ENCODE assay signal across 8 cellular contexts in genomic region chr1:25247829-25248754, GRCh38. TPM values are rescaled to one million over a fixed set of nuclear protein-coding genes. Genes with fewer than 3 reads are reported as not detected.
DNase-seq lines count a peak whose midpoint lies in the region; ATAC-seq and TF ChIP-seq lines count a peak whose summit lies in the region.

No MANE protein-coding gene starts in this region.

- H3K27ac Mint-ChIP-seq in activated naive CD8-positive, alpha-beta T cell treated with anti-CD3 and anti-CD28 coated beads, Interleukin-2, amount 10 ng/mL, durations not matched to agents 7 days and 5 days, result peak overlapping the region; percentile 99

- H3K27me3 ChIP-seq in liver (ENCODE audit: control insufficient read depth in 4 of 4, insufficient read depth in 4 of 4, low read length in 3 of 4), result no peaks in the 10 kb centered on the region
- no peaks in the 10 kb centered on the region for H3K27me3 ChIP-seq in uterus

- in situ Hi-C loops in GM13977 (cut with MboI; ENCODE audit: low pct_unique_long_range_greater_than_20kb, low sequenced_read_pairs, unreplicated experiment), result no loop called here

- H3K9ac ChIP-seq in liver (ENCODE audit: low read depth in 1 of 2, low read length in 2 of 2), result peak overlapping the region in 1 of 2 donors; percentile 36

- peaks cover 28% of the 10 kb centered on the region for H3K36me3 Mint-ChIP-seq in activated naive CD8-positive, alpha-beta T cell treated with anti-CD3 and anti-CD28 coated beads, Interleukin-2, amount 10 ng/mL, durations not matched to agents 7 days and 5 days

- ATAC-seq in HG02970 (IDR thresholded peaks at IDR 0.05; ENCODE audit: low FRiP score, unreplicated experiment), result peak; percentile 31
- ATAC-seq in activated naive CD8-positive, alpha-beta T cell treated with anti-CD3 and anti-CD28 coated beads, Interleukin-2, amount 10 ng/mL, durations not matched to agents 7 days and 5 days (ENCODE audit: low read depth), result no peak

- WGBS in liver, result 26% methylated on average over 30 of the region's 30 CpGs

- H3K4me1 ChIP-seq in liver (ENCODE audit: control insufficient read depth in 4 of 4, insufficient read depth in 4 of 4, low read length in 3 of 4), result peaks cover 1 to 28% (median 16%) of the 10 kb centered on the region in 4 donors
- H3K4me1 ChIP-seq in uterus, result peaks cover 13 to 15% of the 10 kb centered on the region in 2 donors

- no peaks in the 10 kb centered on the region for H3K27me3 Mint-ChIP-seq in activated naive CD8-positive, alpha-beta T cell treated with anti-CD3 and anti-CD28 coated beads, Interleukin-2, amount 10 ng/mL, durations not matched to agents 7 days and 5 days

- POLR2A ChIA-PET in activated naive CD8-positive, alpha-beta T cell treated with anti-CD3 and anti-CD28 coated beads, Interleukin-2, amount 10 ng/mL, durations not matched to agents 7 days and 5 days (lab: Charles Lee), result interaction anchor here (0.6 to 4.2 kb wide), 28 partner anchors 8 to 744 kb away, joined by 3 to 82 read pairs (median 4); partner anchors contain the start of genes MACO1, MTFR1L, SYF2 and TMEM50A

- H3K9me3 ChIP-seq in liver (ENCODE audit: control insufficient read depth in 4 of 4, low read length in 3 of 4) (no peaks in the 10 kb centered on the region), uterus (no peaks in the 10 kb centered on the region)

- intact Hi-C loops in uterus (cut with DNase I; ENCODE audit: low total_unique reads), result no loop called here

- TF ChIP-seq POLR2A in uterus (IDR thresholded peaks at IDR 0.05), result no peak

- H3K4me1 Mint-ChIP-seq in activated naive CD8-positive, alpha-beta T cell treated with anti-CD3 and anti-CD28 coated beads, Interleukin-2, amount 10 ng/mL, durations not matched to agents 7 days and 5 days, result peaks cover 30% of the 10 kb centered on the region

- DNase-seq in GM13977 (ENCODE audit: low spot score) (no peak), uterus (no peak), activated gamma-delta T cell (lab: John Stamatoyannopoulos, UW) (no peak), amniotic stem cell (lab: John Stamatoyannopoulos, UW) (no peak), NK-92 (lab: John Stamatoyannopoulos, UW; ENCODE audit: unreplicated experiment) (no peak)
- no peak for DNase-seq in activated naive CD8-positive, alpha-beta T cell treated with anti-CD3 and anti-CD28 coated beads, Interleukin-2, amount 10 ng/mL, durations not matched to agents 7 days and 5 days

- peak overlapping the region; percentile 59 to 100 (median 66) for H3K4me3 ChIP-seq in liver (ENCODE audit: low read depth in 1 of 3, low read length in 3 of 3)
- H3K4me3 ChIP-seq in uterus, result peak overlapping the region; percentile 96

- no peaks in the 10 kb centered on the region for H3K9me3 Mint-ChIP-seq in activated naive CD8-positive, alpha-beta T cell treated with anti-CD3 and anti-CD28 coated beads, Interleukin-2, amount 10 ng/mL, durations not matched to agents 7 days and 5 days

- TF ChIP-seq CTCF in GM13977 (IDR thresholded peaks at IDR 0.05; ENCODE audit: extremely low read depth, insufficient read depth, missing control alignments) (peak; percentile 48), liver (IDR thresholded peaks at IDR 0.05; ENCODE audit: low read depth, low read length, missing input control) (no peak), uterus (IDR thresholded peaks at IDR 0.05) (no peak)

- TF ChIP-seq RAD21 in liver (IDR thresholded peaks at IDR 0.05), result peak in 1 of 2 donors; percentile 39

- H3K4me3 Mint-ChIP-seq in activated naive CD8-positive, alpha-beta T cell treated with anti-CD3 and anti-CD28 coated beads, Interleukin-2, amount 10 ng/mL, durations not matched to agents 7 days and 5 days, result peak overlapping the region; percentile 90

- H3K27ac ChIP-seq in liver (ENCODE audit: low read depth in 1 of 2, low read length in 2 of 2) (peak overlapping the region; percentile 96 to 98), uterus (peak overlapping the region; percentile 99)

- H3K36me3 ChIP-seq in liver (ENCODE audit: control insufficient read depth in 4 of 4, insufficient read depth in 3 of 4, low read depth in 1 of 4, low read length in 3 of 4) (peaks cover 7 to 21% (median 20%) of the 10 kb centered on the region in 4 donors), uterus (no peaks in the 10 kb centered on the region)

TF ChIP-seq in liver, 16 proteins besides CTCF, POLR2A, EP300 and RAD21:
- TF ChIP-seq RXRA (IDR thresholded peaks at IDR 0.05) (no peak), HNF4G (IDR thresholded peaks at IDR 0.05) (no peak), YY1 (IDR thresholded peaks at IDR 0.05) (peak; percentile 52), FOXA2 (IDR thresholded peaks at IDR 0.05) (no peak), ATF3 (IDR thresholded peaks at IDR 0.05) (no peak)
- TF ChIP-seq, protein P1, sequence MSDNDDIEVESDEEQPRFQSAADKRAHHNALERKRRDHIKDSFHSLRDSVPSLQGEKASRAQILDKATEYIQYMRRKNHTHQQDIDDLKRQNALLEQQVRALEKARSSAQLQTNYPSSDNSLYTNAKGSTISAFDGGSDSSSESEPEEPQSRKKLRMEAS (IDR thresholded peaks at IDR 0.05), result no peak

RNA-seq across cellular contexts. Expression of gene RSRP1, which starts 0.8 kb away (rescaled TPM):
- 100 to 1,000 TPM; 292 to 305 TPM for total RNA-seq in activated naive CD8-positive, alpha-beta T cell treated with anti-CD3 and anti-CD28 coated beads, Interleukin-2, amount 10 ng/mL, durations not matched to agents 7 days and 5 days
- total RNA-seq in liver (100 to 1,000 TPM; 101 TPM), uterus (100 to 1,000 TPM; 103 to 232 (median 141) TPM)
- 10 to 100 TPM; 19.9 to 46.7 TPM for polyA plus RNA-seq in liver

RNA-seq across cellular contexts. Expression of gene SYF2, which starts 15.8 kb away (rescaled TPM):
- total RNA-seq in activated naive CD8-positive, alpha-beta T cell treated with anti-CD3 and anti-CD28 coated beads, Interleukin-2, amount 10 ng/mL, durations not matched to agents 7 days and 5 days, result 10 to 100 TPM; 50.1 to 52.9 TPM
- total RNA-seq in liver, result 10 to 100 TPM; 12.0 to 13.0 TPM
- 10 to 100 TPM; 17.5 to 24.0 TPM for polyA plus RNA-seq in liver
- 10 to 100 TPM; 45.3 to 52.1 (median 47.9) TPM for total RNA-seq in uterus

RNA-seq across cellular contexts. Expression of gene RHD, which starts 24.2 kb away (rescaled TPM):
- total RNA-seq in activated naive CD8-positive, alpha-beta T cell treated with anti-CD3 and anti-CD28 coated beads, Interleukin-2, amount 10 ng/mL, durations not matched to agents 7 days and 5 days, result not detected
- 10 to 100 TPM in 1 of 2 donors, not detected in 1; 85.4 TPM for total RNA-seq in liver
- under 1 TPM in 1 of 2 donors, not detected in 1; 0.31 TPM for polyA plus RNA-seq in liver
- 1 to 10 TPM in 1 of 4 donors, not detected in 3; 1.5 TPM for total RNA-seq in uterus
